In genomic region chr11:34859496-34859895, GRCh38 we compare ENCODE assay signal across 15 cellular contexts. TPM values are rescaled to one million over a fixed set of nuclear protein-coding genes. Genes with fewer than 3 reads are reported as not detected.
A peak's percentile ranks its signal among the peaks of the same experiment; 100 is the strongest.
DNase-seq lines count a peak whose midpoint lies in the region; ATAC-seq, FAIRE-seq and TF ChIP-seq lines count a peak whose summit lies in the region.
"Had no signal": no experiment of that assay in that cellular context is flagged by ENCODE, and none has a peak within 500 bp of the region (broad histone marks: within the 10 kb centered on the region; RNA-seq: fewer than 3 reads in every experiment).

No MANE protein-coding gene starts in this region.

- H3K9ac ChIP-seq in liver (ENCODE audit: low read depth in 1 of 2, low read length in 2 of 2) (no peak overlapping the region), HepG2 (ENCODE audit: insufficient read depth, low read depth, low read length) (no peak overlapping the region)

- H3K27ac ChIP-seq in liver (ENCODE audit: low read depth in 1 of 2, low read length in 2 of 2) (no peak overlapping the region), HepG2 (ENCODE audit: extremely low read length, insufficient read depth, low read length) (no peak overlapping the region)

- H3K36me3 ChIP-seq in liver (ENCODE audit: control insufficient read depth in 4 of 4, insufficient read depth in 3 of 4, low read depth in 1 of 4, low read length in 3 of 4), result no peaks in the 10 kb centered on the region
- H3K36me3 ChIP-seq in HepG2 (replicated peaks in 1 of 2; ENCODE audit: control insufficient read depth in 1 of 2, insufficient read depth in 2 of 2, low read length in 2 of 2), result no peaks in the 10 kb centered on the region
- H3K36me3 ChIP-seq: HAP-1 had no signal

- no peak for FAIRE-seq in HepG2 (lab: Jason Lieb, UNC)
- FAIRE-seq: GM12891, GM19239 had no signal

- H3K27ac Mint-ChIP-seq in activated naive CD8-positive, alpha-beta T cell treated with anti-CD3 and anti-CD28 coated beads, Interleukin-2, amount 50 U/mL, for 24 hours, result no peak overlapping the region
- no peak overlapping the region for H3K27ac Mint-ChIP-seq in activated CD8-positive, alpha-beta memory T cell treated with anti-CD3 and anti-CD28 coated beads, Interleukin-2, amount 10 ng/mL, durations not matched to agents 7 days and 5 days

- intact Hi-C loops in HepG2 (cut with micrococcal nuclease; ENCODE audit: unreplicated experiment), result no loop called here

- no peaks in the 10 kb centered on the region for H3K9me3 Mint-ChIP-seq in activated naive CD8-positive, alpha-beta T cell treated with anti-CD3 and anti-CD28 coated beads, Interleukin-2, amount 50 U/mL, for 24 hours
- no peaks in the 10 kb centered on the region for H3K9me3 Mint-ChIP-seq in activated CD8-positive, alpha-beta memory T cell treated with anti-CD3 and anti-CD28 coated beads, Interleukin-2, amount 10 ng/mL, durations not matched to agents 7 days and 5 days (ENCODE audit: low read depth)

- CTCF ChIA-PET in HepG2 (lab: Yijun Ruan, JAX; ENCODE audit: low intra/inter-chr PET ratio, low total read pairs), result no interaction called here
- CTCF ChIA-PET in activated CD8-positive, alpha-beta memory T cell treated with anti-CD3 and anti-CD28 coated beads, Interleukin-2, amount 10 ng/mL, durations not matched to agents 7 days and 5 days (lab: Charles Lee), result no interaction called here

- H3K36me3 Mint-ChIP-seq in activated naive CD8-positive, alpha-beta T cell treated with anti-CD3 and anti-CD28 coated beads, Interleukin-2, amount 50 U/mL, for 24 hours (ENCODE audit: low read depth), result no peaks in the 10 kb centered on the region
- no peaks in the 10 kb centered on the region for H3K36me3 Mint-ChIP-seq in activated CD8-positive, alpha-beta memory T cell treated with anti-CD3 and anti-CD28 coated beads, Interleukin-2, amount 10 ng/mL, durations not matched to agents 7 days and 5 days

- H4K20me1 ChIP-seq in HepG2 (ENCODE audit: insufficient read depth, low read length), result no peaks in the 10 kb centered on the region

- 45% methylated on average over 2 of the region's 2 CpGs for WGBS in liver
- 2% methylated on average over 2 of the region's 2 CpGs for WGBS in HepG2 (ENCODE audit: low lambda C conversion rate)

- TF ChIP-seq CTCF in liver (IDR thresholded peaks at IDR 0.05; ENCODE audit: low read depth, low read length, missing input control) (no peak), HepG2 (CRISPR knock-in tag; IDR thresholded peaks at IDR 0.05) (no peak)

- POLR2A ChIA-PET in HepG2 (lab: Yijun Ruan, JAX), result no interaction called here

- H3K27me3 Mint-ChIP-seq in activated naive CD8-positive, alpha-beta T cell treated with anti-CD3 and anti-CD28 coated beads, Interleukin-2, amount 50 U/mL, for 24 hours, result peaks cover 2% of the 10 kb centered on the region
- peaks cover 4% of the 10 kb centered on the region for H3K27me3 Mint-ChIP-seq in activated CD8-positive, alpha-beta memory T cell treated with anti-CD3 and anti-CD28 coated beads, Interleukin-2, amount 10 ng/mL, durations not matched to agents 7 days and 5 days

- TF ChIP-seq POLR2A in HepG2 (IDR thresholded peaks at IDR 0.05; ENCODE audit: insufficient read depth in 1 of 2, low read depth in 2 of 2, low read length in 2 of 2), result no peak

- no peak overlapping the region for H3K4me2 ChIP-seq in HepG2 (ENCODE audit: low read depth, low read length)

- H3K4me3 ChIP-seq in liver (ENCODE audit: low read depth in 1 of 3, low read length in 3 of 3) (no peak overlapping the region), HepG2 (replicated peaks in 1 of 3; ENCODE audit: insufficient read depth in 1 of 3, low read depth in 2 of 3, low read length in 3 of 3) (no peak overlapping the region)
- H3K4me3 ChIP-seq: HAP-1 had no signal

- TF ChIP-seq RAD21 in liver (IDR thresholded peaks at IDR 0.05), result no peak
- TF ChIP-seq RAD21 in HepG2 (CRISPR knock-in tag; IDR thresholded peaks at IDR 0.05), result no peak

- H3K27me3 ChIP-seq in liver (ENCODE audit: control insufficient read depth in 4 of 4, insufficient read depth in 4 of 4, low read length in 3 of 4) (no peaks in the 10 kb centered on the region), HepG2 (ENCODE audit: control insufficient read depth in 1 of 2, insufficient read depth in 2 of 2, low read length in 2 of 2) (no peaks in the 10 kb centered on the region)

- H3K9me3 ChIP-seq in liver (ENCODE audit: control insufficient read depth in 4 of 4, low read length in 3 of 4) (no peaks in the 10 kb centered on the region), HepG2 (ENCODE audit: low read length) (no peaks in the 10 kb centered on the region)
- H3K9me3 ChIP-seq: HAP-1 had no signal

- TF ChIP-seq EP300 in HepG2 (IDR thresholded peaks at IDR 0.05; ENCODE audit: low read depth in 2 of 2, low read length in 2 of 2) (no peak), HepG2 (CRISPR knock-in tag; IDR thresholded peaks at IDR 0.05; ENCODE audit: borderline replicate concordance) (no peak)

- no peak overlapping the region for H3K4me3 Mint-ChIP-seq in activated naive CD8-positive, alpha-beta T cell treated with anti-CD3 and anti-CD28 coated beads, Interleukin-2, amount 50 U/mL, for 24 hours
- no peak overlapping the region for H3K4me3 Mint-ChIP-seq in activated CD8-positive, alpha-beta memory T cell treated with anti-CD3 and anti-CD28 coated beads, Interleukin-2, amount 10 ng/mL, durations not matched to agents 7 days and 5 days

- peaks cover 0 to 14% (median 8%) of the 10 kb centered on the region in 4 donors for H3K4me1 ChIP-seq in liver (ENCODE audit: control insufficient read depth in 4 of 4, insufficient read depth in 4 of 4, low read length in 3 of 4)
- peaks cover 26% of the 10 kb centered on the region for H3K4me1 ChIP-seq in HepG2 (ENCODE audit: insufficient read depth, low read length)
- H3K4me1 ChIP-seq: HAP-1 had no signal

- no peaks in the 10 kb centered on the region for H3K79me2 ChIP-seq in HepG2 (ENCODE audit: insufficient read depth, low read length)

- in situ Hi-C loops in HepG2 (cut with HindIII; ENCODE audit: extremely low pct_ligation_motif_present, low pct_unique_long_range_greater_than_20kb), result no loop called here

- no TSS peak for BruUV-seq in HepG2 (replicated peaks; lab: Mats Ljungman, UMichigan)

- DNase-seq in HepG2 (ENCODE audit: low spot score) (no peak), fibroblast of gingiva (ENCODE audit: low read depth) (peak; percentile 47), retina (peak; percentile 3), GF-D8 (lab: John Stamatoyannopoulos, UW) (no peak)
- no peak for DNase-seq in activated naive CD8-positive, alpha-beta T cell treated with anti-CD3 and anti-CD28 coated beads, Interleukin-2, amount 50 U/mL, for 24 hours
- no peak for DNase-seq in activated CD8-positive, alpha-beta memory T cell treated with anti-CD3 and anti-CD28 coated beads, Interleukin-2, amount 10 ng/mL, durations not matched to agents 7 days and 5 days
- DNase-seq: AML-193, NCI-H1436, NCI-H345, NCI-H526 treated with DMSO at 0.1 percent for 48 hours had no signal

- H2AFZ ChIP-seq in HepG2 (ENCODE audit: low read length), result no peak overlapping the region

- H3K4me1 Mint-ChIP-seq in activated naive CD8-positive, alpha-beta T cell treated with anti-CD3 and anti-CD28 coated beads, Interleukin-2, amount 50 U/mL, for 24 hours, result no peaks in the 10 kb centered on the region
- no peaks in the 10 kb centered on the region for H3K4me1 Mint-ChIP-seq in activated CD8-positive, alpha-beta memory T cell treated with anti-CD3 and anti-CD28 coated beads, Interleukin-2, amount 10 ng/mL, durations not matched to agents 7 days and 5 days

- no peak for ATAC-seq in HepG2
- ATAC-seq in HG03432 (IDR thresholded peaks at IDR 0.05; ENCODE audit: unreplicated experiment), result no peak
- no peak for ATAC-seq in activated naive CD8-positive, alpha-beta T cell treated with anti-CD3 and anti-CD28 coated beads, Interleukin-2, amount 50 U/mL, for 24 hours
- no peak for ATAC-seq in activated CD8-positive, alpha-beta memory T cell treated with anti-CD3 and anti-CD28 coated beads, Interleukin-2, amount 10 ng/mL, durations not matched to agents 7 days and 5 days

RNA-seq across cellular contexts. Expression of gene APIP, which starts 56.7 kb away (rescaled TPM):
- 10 to 100 TPM; 13.4 to 16.9 TPM for total RNA-seq in liver
- polyA plus RNA-seq in liver, result 10 to 100 TPM; 16.1 to 26.3 TPM
- 31.0 and 41.8 TPM in 2 replicates for total RNA-seq in HepG2 (2016; rRNA removed; fragmentation: Illumina TruSeq; extraction: Trizol)
- total RNA-seq in HepG2 (2016; cell fraction: cytosol; rRNA removed; fragmentation: Illumina TruSeq; extraction: Trizol; ENCODE audit: low read depth), result 9.9 and 10.1 TPM in 2 replicates
- 31.4 and 48.5 TPM in 2 replicates for total RNA-seq in HepG2 (2016; cell fraction: insoluble cytoplasmic fraction; rRNA removed; fragmentation: Illumina TruSeq; extraction: Trizol)
- total RNA-seq in HepG2 (2016; cell fraction: membrane; rRNA removed; fragmentation: Illumina TruSeq; extraction: Trizol), result 14.2 and 15.9 TPM in 2 replicates
- total RNA-seq in HepG2 (2016; cell fraction: nucleus; rRNA removed; fragmentation: Illumina TruSeq; extraction: Trizol), result 15.4 and 16.1 TPM in 2 replicates
- 10.9 and 16.9 TPM in 2 replicates for polyA plus RNA-seq in HepG2 (2011; rRNA removed)
- 10.8 and 10.9 TPM in 2 replicates for polyA plus RNA-seq in HepG2 (2011; cell fraction: cytosol; rRNA removed)
- 2.8 and 5.2 TPM in 2 replicates for polyA plus RNA-seq in HepG2 (2011; cell fraction: nucleus; rRNA removed)
- polyA plus RNA-seq in HepG2 (2012), result 17.8 and 20.5 TPM in 2 replicates
- 7.2 and 8.5 TPM in 2 replicates for polyA plus RNA-seq in HepG2 (2016; cell fraction: cytosol; fragmentation: Illumina TruSeq; extraction: Trizol; ENCODE audit: low read depth)
- polyA plus RNA-seq in HepG2 (2016; cell fraction: insoluble cytoplasmic fraction; fragmentation: Illumina TruSeq; extraction: Trizol; ENCODE audit: low read depth), result 65.8 and 75.5 TPM in 2 replicates
- 14.5 and 15.3 TPM in 2 replicates for polyA plus RNA-seq in HepG2 (2016; cell fraction: membrane; fragmentation: Illumina TruSeq; extraction: Trizol; ENCODE audit: low read depth)
- polyA plus RNA-seq in HepG2 (2016; cell fraction: nucleus; fragmentation: Illumina TruSeq; extraction: Trizol; ENCODE audit: insufficient read depth, low read depth), result 26.8 and 31.3 TPM in 2 replicates
- 3.3 and 3.6 TPM in 2 replicates for polyA minus RNA-seq in HepG2 (2011; rRNA and poly(A)+ RNA removed; ENCODE audit: low replicate concordance)
- 5.6 and 6.0 TPM in 2 replicates for polyA minus RNA-seq in HepG2 (2011; cell fraction: cytosol; rRNA and poly(A)+ RNA removed)
- polyA minus RNA-seq in HepG2 (2011; cell fraction: nucleus; rRNA and poly(A)+ RNA removed), result 3.0 and 5.3 TPM in 2 replicates
- 10 to 100 TPM; 23.9 to 30.0 TPM for total RNA-seq in activated CD8-positive, alpha-beta memory T cell treated with anti-CD3 and anti-CD28 coated beads, Interleukin-2, amount 10 ng/mL, durations not matched to agents 7 days and 5 days

RNA-seq across cellular contexts. Expression of gene PDHX, which starts 56.9 kb away (rescaled TPM):
- total RNA-seq in liver, result 10 to 100 TPM; 14.9 to 35.2 TPM
- polyA plus RNA-seq in liver, result 10 to 100 TPM; 22.6 to 25.5 TPM
- 73.8 and 106 TPM in 2 replicates for total RNA-seq in HepG2 (2016; rRNA removed; fragmentation: Illumina TruSeq; extraction: Trizol)
- 41.6 and 44.1 TPM in 2 replicates for total RNA-seq in HepG2 (2016; cell fraction: cytosol; rRNA removed; fragmentation: Illumina TruSeq; extraction: Trizol; ENCODE audit: low read depth)
- 72.5 and 104 TPM in 2 replicates for total RNA-seq in HepG2 (2016; cell fraction: insoluble cytoplasmic fraction; rRNA removed; fragmentation: Illumina TruSeq; extraction: Trizol)
- 37.7 and 42.3 TPM in 2 replicates for total RNA-seq in HepG2 (2016; cell fraction: membrane; rRNA removed; fragmentation: Illumina TruSeq; extraction: Trizol)
- 43.0 and 44.2 TPM in 2 replicates for total RNA-seq in HepG2 (2016; cell fraction: nucleus; rRNA removed; fragmentation: Illumina TruSeq; extraction: Trizol)
- polyA plus RNA-seq in HepG2 (2011; rRNA removed), result 32.9 and 41.0 TPM in 2 replicates
- polyA plus RNA-seq in HepG2 (2011; cell fraction: cytosol; rRNA removed), result 24.4 and 27.6 TPM in 2 replicates
- polyA plus RNA-seq in HepG2 (2011; cell fraction: nucleus; rRNA removed), result 15.3 and 16.3 TPM in 2 replicates
- 35.7 and 57.8 TPM in 2 replicates for polyA plus RNA-seq in HepG2 (2012)
- 6.3 and 6.7 TPM in 2 replicates for polyA plus RNA-seq in HepG2 (2016; cell fraction: cytosol; fragmentation: Illumina TruSeq; extraction: Trizol; ENCODE audit: low read depth)
- 95.4 and 97.5 TPM in 2 replicates for polyA plus RNA-seq in HepG2 (2016; cell fraction: insoluble cytoplasmic fraction; fragmentation: Illumina TruSeq; extraction: Trizol; ENCODE audit: low read depth)
- 14.4 and 16.3 TPM in 2 replicates for polyA plus RNA-seq in HepG2 (2016; cell fraction: membrane; fragmentation: Illumina TruSeq; extraction: Trizol; ENCODE audit: low read depth)
- polyA plus RNA-seq in HepG2 (2016; cell fraction: nucleus; fragmentation: Illumina TruSeq; extraction: Trizol; ENCODE audit: insufficient read depth, low read depth), result 43.7 and 45.9 TPM in 2 replicates
- polyA minus RNA-seq in HepG2 (2011; rRNA and poly(A)+ RNA removed; ENCODE audit: low replicate concordance), result 30.6 and 40.4 TPM in 2 replicates
- polyA minus RNA-seq in HepG2 (2011; cell fraction: cytosol; rRNA and poly(A)+ RNA removed), result 38.4 and 43.3 TPM in 2 replicates
- 67.5 and 80.9 TPM in 2 replicates for polyA minus RNA-seq in HepG2 (2011; cell fraction: nucleus; rRNA and poly(A)+ RNA removed)
- total RNA-seq in activated CD8-positive, alpha-beta memory T cell treated with anti-CD3 and anti-CD28 coated beads, Interleukin-2, amount 10 ng/mL, durations not matched to agents 7 days and 5 days, result 10 to 100 TPM; 27.9 to 34.0 TPM

Comparison
In these comparisons a context has a peak if more than half of its experiments do, and no peak if none do; other contexts are left out.
1. DNase-seq: peak in fibroblast of gingiva (single experiment) and retina (single experiment); none in HepG2 (single experiment), GF-D8 (single experiment), activated naive CD8-positive, alpha-beta T cell treated with anti-CD3 and anti-CD28 coated beads, Interleukin-2, amount 50 U/mL, for 24 hours (single experiment) and activated CD8-positive, alpha-beta memory T cell treated with anti-CD3 and anti-CD28 coated beads, Interleukin-2, amount 10 ng/mL, durations not matched to agents 7 days and 5 days (single experiment).